In genomic region chr20:21125849-21126840, GRCh38 we compare ENCODE assay signal across 8 cellular contexts. TPM values are rescaled to one million over a fixed set of nuclear protein-coding genes. Genes with fewer than 3 reads are reported as not detected.
DNase-seq lines count a peak whose midpoint lies in the region; ATAC-seq, FAIRE-seq and TF ChIP-seq lines count a peak whose summit lies in the region.

Gene KIZ (plus strand): TSS chr20:21126082. CDS start chr20:21126116, 34 bp downstream.

- H3K27me3 Mint-ChIP-seq in Caco-2 (ENCODE audit: insufficient read depth, unreplicated experiment), result no peaks in the 10 kb centered on the region
- peaks cover 3% of the 10 kb centered on the region for H3K27me3 Mint-ChIP-seq in activated CD8-positive, alpha-beta memory T cell treated with anti-CD3 and anti-CD28 coated beads, Interleukin-2, amount 10 ng/mL, durations not matched to agents 7 days and 5 days
- H3K27me3 Mint-ChIP-seq in mesothelial cell of epicardium (ENCODE audit: low read depth), result peaks cover 6% of the 10 kb centered on the region

- intact Hi-C loops in Caco-2 (cut with micrococcal nuclease; ENCODE audit: unreplicated experiment), result loop anchor here (1.0 kb wide), 3 partner anchors 24 to 262 kb away; no protein-coding TSS in a partner anchor

- no TSS peak for BruUV-seq in Caco-2 (replicated peaks; lab: Mats Ljungman, UMichigan)

- H3K4me1 Mint-ChIP-seq in Caco-2 (ENCODE audit: low read depth, unreplicated experiment) (peaks cover 9% of the 10 kb centered on the region), mesothelial cell of epicardium (peaks cover 11% of the 10 kb centered on the region)
- H3K4me1 Mint-ChIP-seq in activated CD8-positive, alpha-beta memory T cell treated with anti-CD3 and anti-CD28 coated beads, Interleukin-2, amount 10 ng/mL, durations not matched to agents 7 days and 5 days, result peaks cover 37% of the 10 kb centered on the region

- H3K9me3 Mint-ChIP-seq in Caco-2 (ENCODE audit: unreplicated experiment), result no peaks in the 10 kb centered on the region
- H3K9me3 Mint-ChIP-seq in activated CD8-positive, alpha-beta memory T cell treated with anti-CD3 and anti-CD28 coated beads, Interleukin-2, amount 10 ng/mL, durations not matched to agents 7 days and 5 days (ENCODE audit: low read depth), result no peaks in the 10 kb centered on the region
- no peaks in the 10 kb centered on the region for H3K9me3 Mint-ChIP-seq in mesothelial cell of epicardium

- peak within 1 kb of the TSS; percentile 84 for H3K4me3 Mint-ChIP-seq in Caco-2 (ENCODE audit: unreplicated experiment)
- peak within 1 kb of the TSS; percentile 91 for H3K4me3 Mint-ChIP-seq in activated CD8-positive, alpha-beta memory T cell treated with anti-CD3 and anti-CD28 coated beads, Interleukin-2, amount 10 ng/mL, durations not matched to agents 7 days and 5 days
- H3K4me3 Mint-ChIP-seq in mesothelial cell of epicardium, result peak within 1 kb of the TSS; percentile 79

- POLR2A ChIA-PET in Caco-2 (lab: Charles Lee), result interaction anchor here (0.8 to 2.1 kb wide), 4 partner anchors 9 to 261 kb away, joined by 3 to 16 read pairs (median 6); partner anchors contain the start of gene XRN2

- TF ChIP-seq CTCF in Caco-2 (IDR thresholded peaks at IDR 0.05; ENCODE audit: insufficient read depth in 1 of 2, low read depth in 1 of 2, low read length in 1 of 2, severe bottlenecking in 1 of 2, unreplicated experiment in 1 of 2), result peak; percentile 10 to 38
- TF ChIP-seq CTCF in mesothelial cell of epicardium (IDR thresholded peaks at IDR 0.05; ENCODE audit: unreplicated experiment), result peak; percentile 21

- peak; percentile 96 for FAIRE-seq in HTR-8/SVneo (lab: Jason Lieb, UNC)

- peak within 1 kb of the TSS; percentile 97 for H3K4me3 ChIP-seq in Caco-2 (ENCODE audit: low read depth, low read length)
- H3K4me3 ChIP-seq in endocrine pancreas (ENCODE audit: control insufficient read depth, insufficient read depth, low read length), result peak within 1 kb of the TSS; percentile 82

- no peaks in the 10 kb centered on the region for H3K36me3 ChIP-seq in Caco-2 (ENCODE audit: control insufficient read depth, insufficient read depth, low read length)
- no peaks in the 10 kb centered on the region for H3K36me3 ChIP-seq in endocrine pancreas (ENCODE audit: control insufficient read depth, insufficient read depth, low read length)

- peak; percentile 94 for ATAC-seq in GM21367 (IDR thresholded peaks at IDR 0.05; ENCODE audit: unreplicated experiment)
- ATAC-seq in activated CD8-positive, alpha-beta memory T cell treated with anti-CD3 and anti-CD28 coated beads, Interleukin-2, amount 10 ng/mL, durations not matched to agents 7 days and 5 days, result peak; percentile 97

- H3K27me3 ChIP-seq in Caco-2 (replicated peaks; ENCODE audit: control insufficient read depth, insufficient read depth, low read length) (no peaks in the 10 kb centered on the region), endocrine pancreas (ENCODE audit: control insufficient read depth, insufficient read depth, low read length) (no peaks in the 10 kb centered on the region)

- H3K27ac Mint-ChIP-seq in Caco-2 (ENCODE audit: unreplicated experiment), result peak within 1 kb of the TSS; percentile 61
- H3K27ac Mint-ChIP-seq in activated CD8-positive, alpha-beta memory T cell treated with anti-CD3 and anti-CD28 coated beads, Interleukin-2, amount 10 ng/mL, durations not matched to agents 7 days and 5 days, result peak within 1 kb of the TSS; percentile 91
- peak within 1 kb of the TSS; percentile 86 for H3K27ac Mint-ChIP-seq in mesothelial cell of epicardium

- H3K9ac ChIP-seq in endocrine pancreas (ENCODE audit: control insufficient read depth, insufficient read depth, low read length), result peak within 1 kb of the TSS; percentile 50

- H3K36me3 Mint-ChIP-seq in Caco-2 (ENCODE audit: insufficient read depth, unreplicated experiment), result no peaks in the 10 kb centered on the region
- H3K36me3 Mint-ChIP-seq in activated CD8-positive, alpha-beta memory T cell treated with anti-CD3 and anti-CD28 coated beads, Interleukin-2, amount 10 ng/mL, durations not matched to agents 7 days and 5 days, result peaks cover 6% of the 10 kb centered on the region
- no peaks in the 10 kb centered on the region for H3K36me3 Mint-ChIP-seq in mesothelial cell of epicardium

- peak; percentile 97 to 100 for DNase-seq in Caco-2
- peak; percentile 84 for DNase-seq in HTR-8/SVneo (ENCODE audit: insufficient read length, low spot score)
- DNase-seq in NOMO-1 treated with DMSO at 0.1 percent for 48 hours (lab: John Stamatoyannopoulos, UW; ENCODE audit: unreplicated experiment), result peak; percentile 87
- peak; percentile 97 for DNase-seq in activated CD8-positive, alpha-beta memory T cell treated with anti-CD3 and anti-CD28 coated beads, Interleukin-2, amount 10 ng/mL, durations not matched to agents 7 days and 5 days
- DNase-seq in mesothelial cell of epicardium (ENCODE audit: low spot score in 2 of 2, unreplicated experiment in 2 of 2), result peak; percentile 96 to 99
- peak; percentile 96 for DNase-seq in stimulated activated CD8-positive, alpha-beta memory T cell treated with anti-CD3 and anti-CD28 coated beads, Interleukin-15, amount 100 ng/mL, for 48 hours (ENCODE audit: low read depth in 2 of 2)

- CTCF ChIA-PET in Caco-2 (lab: Charles Lee), result interaction anchor here (0.7 to 2.2 kb wide), 8 partner anchors 9 to 489 kb away, joined by 3 to 18 read pairs (median 4); no protein-coding TSS in a partner anchor
- CTCF ChIA-PET in activated CD8-positive, alpha-beta memory T cell treated with anti-CD3 and anti-CD28 coated beads, Interleukin-2, amount 10 ng/mL, durations not matched to agents 7 days and 5 days (lab: Charles Lee), result interaction anchor here (0.9 to 2.4 kb wide), 13 partner anchors 9 to 267 kb away, joined by 3 to 10 read pairs (median 4); partner anchors contain the start of gene XRN2

- H3K4me1 ChIP-seq in Caco-2, result no peaks in the 10 kb centered on the region
- peaks cover 8% of the 10 kb centered on the region for H3K4me1 ChIP-seq in endocrine pancreas (ENCODE audit: control insufficient read depth, insufficient read depth, low read length)

- no peaks in the 10 kb centered on the region for H3K9me3 ChIP-seq in Caco-2
- no peaks in the 10 kb centered on the region for H3K9me3 ChIP-seq in endocrine pancreas (ENCODE audit: control insufficient read depth, low read length)

RNA-seq across cellular contexts. Expression of gene KIZ, which starts in this region (rescaled TPM):
- total RNA-seq in Caco-2 (2022), result 21.0 and 31.8 TPM in 2 replicates
- 10 to 100 TPM; 22.3 to 30.9 TPM for total RNA-seq in activated CD8-positive, alpha-beta memory T cell treated with anti-CD3 and anti-CD28 coated beads, Interleukin-2, amount 10 ng/mL, durations not matched to agents 7 days and 5 days
- total RNA-seq in mesothelial cell of epicardium, result 21.1 to 31.3 TPM (median 21.7 TPM) in 3 replicates

Comparison
In these comparisons a context has a peak if more than half of its experiments do, and no peak if none do; other contexts are left out.
1. Peak in every context shown above with its lines: DNase-seq, ATAC-seq and H3K4me3 ChIP-seq.